8 cellular contexts compared by ENCODE assay signal in genomic region chr6:156779206-156780116, GRCh38. TPM values are rescaled to one million over a fixed set of nuclear protein-coding genes. Genes with fewer than 3 reads are reported as not detected.
A peak's percentile ranks its signal among the peaks of the same experiment; 100 is the strongest.
DNase-seq lines count a peak whose midpoint lies in the region; ATAC-seq and TF ChIP-seq lines count a peak whose summit lies in the region.

No MANE protein-coding gene starts in this region.

- peak overlapping the region; percentile 90 for H3K4me3 Mint-ChIP-seq in glutamatergic neuron (ENCODE audit: unreplicated experiment)

- no peak for TF ChIP-seq CTCF in BE2C (IDR thresholded peaks at IDR 0.05; ENCODE audit: low read depth, low read length)
- TF ChIP-seq CTCF in PC-9 (conservative IDR thresholded peaks at IDR 0.05): no peak
- TF ChIP-seq CTCF in glutamatergic neuron (IDR thresholded peaks at IDR 0.05; ENCODE audit: partially characterized antibody, unreplicated experiment): no peak
- no peak for TF ChIP-seq CTCF in ovary (IDR thresholded peaks at IDR 0.05)
- peak in 2 of 5 experiments; percentile 16 to 19 for TF ChIP-seq CTCF in transverse colon (IDR thresholded peaks at IDR 0.05)

- intact Hi-C loops in PC-9 (cut with micrococcal nuclease; ENCODE audit: unreplicated experiment) (loop anchor here (2.0 to 10.0 kb wide), 6 partner anchors 169 to 495 kb away; no protein-coding TSS in a partner anchor), ovary (cut with DNase I) (loop anchor here (2.0 to 10.0 kb wide), 6 partner anchors 57 to 245 kb away; no protein-coding TSS in a partner anchor), transverse colon (cut with DNase I; ENCODE audit: low total_unique reads) (loop anchor here (5.0 kb wide), 1 partner anchor 243 kb away; no protein-coding TSS in a partner anchor)

- H3K4me3 ChIP-seq in BE2C (ENCODE audit: low read depth, low read length) (peak overlapping the region; percentile 79), PC-9 (peak overlapping the region; percentile 61), ovary (peak overlapping the region; percentile 79), transverse colon (peak overlapping the region; percentile 88 to 99 (median 96))

- no peaks in the 10 kb centered on the region for H3K9me3 ChIP-seq in BE2C
- H3K9me3 ChIP-seq in PC-9 (ENCODE audit: insufficient read depth, low read depth): no peaks in the 10 kb centered on the region
- H3K9me3 ChIP-seq in ovary: no peaks in the 10 kb centered on the region
- no peaks in the 10 kb centered on the region for H3K9me3 ChIP-seq in transverse colon

- DNase-seq in BE2C (peak; percentile 53), PC-9 (peak in 1 of 2 experiments; percentile 18), glutamatergic neuron (peak; percentile 50), ovary (peak; percentile 48 to 74 (median 67)), transverse colon (peak; percentile 49)
- DNase-seq in activated gamma-delta T cell treated with anti-CD3 and anti-CD28 coated beads, Interleukin-2, amount 50 U/mL, for 16 hours (ENCODE audit: low read depth): peak; percentile 25

- H4K20me1 ChIP-seq in PC-9 (ENCODE audit: insufficient read depth): peaks cover 12% of the 10 kb centered on the region

- BruUV-seq in PC-9 (replicated peaks; lab: Mats Ljungman, UMichigan): no TSS peak

- 0% methylated on average over 59 to 109 of the region's 109 CpGs for WGBS in ovary, 3 donors
- WGBS in transverse colon (ENCODE audit: low coverage in 1 of 2), 2 donors: 0% methylated on average over 46 of the region's 109 CpGs; no CpG with 5 or more reads in 1 of the 2 donors

- no peak for TF ChIP-seq EP300 in ovary (IDR thresholded peaks at IDR 0.05)
- no peak for TF ChIP-seq EP300 in transverse colon (IDR thresholded peaks at IDR 0.05; ENCODE audit: low read depth)

- H3K36me3 ChIP-seq in BE2C: peaks cover 3% of the 10 kb centered on the region; the same call in 1 of the 2 replicates
- H3K36me3 ChIP-seq in PC-9 (ENCODE audit: low read depth): no peaks in the 10 kb centered on the region
- H3K36me3 ChIP-seq in ovary: no peaks in the 10 kb centered on the region
- no peaks in the 10 kb centered on the region for H3K36me3 ChIP-seq in transverse colon

- in situ Hi-C loops in transverse colon (cut with MboI; ENCODE audit: low pct_ligation_motif_present in 1 of 4, low pct_unique_long_range_greater_than_20kb in 1 of 4, low sequenced_read_pairs in 3 of 4): loop anchor here in 2 of 4 donors (10.0 kb wide), 2 partner anchors 95 to 245 kb away; no protein-coding TSS in a partner anchor

- TF ChIP-seq POLR2A in ovary (IDR thresholded peaks at IDR 0.05) (no peak), transverse colon (IDR thresholded peaks at IDR 0.05) (no peak)

- peaks cover 12% of the 10 kb centered on the region for H3F3A ChIP-seq in PC-9 (ENCODE audit: insufficient read depth, low read depth)

- no peaks in the 10 kb centered on the region for H3K9me2 ChIP-seq in PC-9 (ENCODE audit: insufficient read depth)

- CTCF ChIA-PET in PC-9 (lab: Charles Lee): no interaction called here

- H3K4me1 ChIP-seq in BE2C: peaks cover 4% of the 10 kb centered on the region
- peaks cover 50% of the 10 kb centered on the region for H3K4me1 ChIP-seq in PC-9 (replicated peaks; ENCODE audit: insufficient read depth)
- peaks cover 2% of the 10 kb centered on the region for H3K4me1 ChIP-seq in ovary (ENCODE audit: insufficient read depth)
- H3K4me1 ChIP-seq in transverse colon: peaks cover 16 to 54% (median 46%) of the 10 kb centered on the region in 4 donors

- peaks cover 26% of the 10 kb centered on the region for H3K9me3 Mint-ChIP-seq in glutamatergic neuron (ENCODE audit: unreplicated experiment)

- no peak overlapping the region; the same call in 1 of the 2 replicates for H3K27ac ChIP-seq in PC-9
- H3K27ac ChIP-seq in ovary: peak overlapping the region; percentile 96 to 100
- peak overlapping the region; percentile 98 to 100 (median 99) for H3K27ac ChIP-seq in transverse colon

- peaks cover 28% of the 10 kb centered on the region for H3K4me1 Mint-ChIP-seq in glutamatergic neuron (ENCODE audit: low read depth, unreplicated experiment)

- H3K79me2 ChIP-seq in PC-9 (ENCODE audit: low read depth): peaks cover 49% of the 10 kb centered on the region

- peaks cover 4% of the 10 kb centered on the region for H3K36me3 Mint-ChIP-seq in glutamatergic neuron (ENCODE audit: unreplicated experiment)

- peak; percentile 17 for ATAC-seq in GM21825 (IDR thresholded peaks at IDR 0.05; ENCODE audit: unreplicated experiment)
- no peak for ATAC-seq in GM21515 (IDR thresholded peaks at IDR 0.05; ENCODE audit: unreplicated experiment)

- H3K27me3 ChIP-seq in BE2C (no peaks in the 10 kb centered on the region), PC-9 (ENCODE audit: insufficient read depth, low read depth) (no peaks in the 10 kb centered on the region), ovary (no peaks in the 10 kb centered on the region), transverse colon (no peaks in the 10 kb centered on the region)

- H3K27me3 Mint-ChIP-seq in glutamatergic neuron (ENCODE audit: unreplicated experiment): peaks cover 25% of the 10 kb centered on the region

- POLR2A ChIA-PET in PC-9 (lab: Charles Lee; ENCODE audit: unreplicated experiment): interaction anchor here (0.6 to 1.2 kb wide), 3 partner anchors 47 to 153 kb away, joined by 3 to 6 read pairs (median 4); no protein-coding TSS in a partner anchor

- H2AFZ ChIP-seq in PC-9: peak overlapping the region; percentile 77

- H3K27ac Mint-ChIP-seq in glutamatergic neuron (ENCODE audit: unreplicated experiment): peak overlapping the region; percentile 95

- peak overlapping the region; percentile 91 for H3K4me2 ChIP-seq in PC-9

RNA-seq across cellular contexts. Expression of gene ARID1B, which starts 2.3 kb away (rescaled TPM):
- polyA plus RNA-seq in BE2C (2012; ENCODE audit: insufficient read depth, insufficient read length, low read depth): 43.4 TPM
- total RNA-seq in PC-9 (2021): 38.8 and 42.8 TPM in 2 replicates
- 202 TPM for total RNA-seq in glutamatergic neuron (ENCODE audit: unreplicated experiment)
- 100 to 1,000 TPM in 6 of 7 donors, 10 to 100 TPM in 1; 96.3 to 144 (median 106) TPM for total RNA-seq in ovary
- polyA plus RNA-seq in ovary: 10 to 100 TPM; 33.2 to 58.5 TPM
- 100 to 1,000 TPM in 2 of 4 donors, 10 to 100 TPM in 2; 87.1 to 194 (median 115) TPM for total RNA-seq in transverse colon
